In genomic region chr18:2984703-2985261, GRCh38 we compare ENCODE assay signal across 1 cellular context.
TF ChIP-seq lines count a peak whose summit lies in the region.

No MANE protein-coding gene starts in this region.

TF ChIP-seq in GM23338, 12 proteins besides CTCF, POLR2A, EP300 and RAD21 (continued from another document):
- TF ChIP-seq POLR2AphosphoS5 (IDR thresholded peaks at IDR 0.05; ENCODE audit: low read depth) (no peak), CREB1 (CRISPR knock-in tag; IDR thresholded peaks at IDR 0.05; ENCODE audit: low read depth) (no peak), ZNF114 (CRISPR knock-in tag; IDR thresholded peaks at IDR 0.05) (no peak), REST (IDR thresholded peaks at IDR 0.05; ENCODE audit: unreplicated experiment) (no peak), ETS1 (IDR thresholded peaks at IDR 0.05) (no peak), ZNF331 (CRISPR knock-in tag; IDR thresholded peaks at IDR 0.05; ENCODE audit: low read depth) (no peak), EZH2 (IDR thresholded peaks at IDR 0.05; ENCODE audit: low read depth, unreplicated experiment) (no peak), NANOG (IDR thresholded peaks at IDR 0.05; ENCODE audit: borderline replicate concordance) (no peak), EZH2phosphoT487 (IDR thresholded peaks at IDR 0.05; ENCODE audit: unreplicated experiment) (no peak)
